Comparison of ENCODE assay signal across 1 cellular context in the genomic region with DNA sequence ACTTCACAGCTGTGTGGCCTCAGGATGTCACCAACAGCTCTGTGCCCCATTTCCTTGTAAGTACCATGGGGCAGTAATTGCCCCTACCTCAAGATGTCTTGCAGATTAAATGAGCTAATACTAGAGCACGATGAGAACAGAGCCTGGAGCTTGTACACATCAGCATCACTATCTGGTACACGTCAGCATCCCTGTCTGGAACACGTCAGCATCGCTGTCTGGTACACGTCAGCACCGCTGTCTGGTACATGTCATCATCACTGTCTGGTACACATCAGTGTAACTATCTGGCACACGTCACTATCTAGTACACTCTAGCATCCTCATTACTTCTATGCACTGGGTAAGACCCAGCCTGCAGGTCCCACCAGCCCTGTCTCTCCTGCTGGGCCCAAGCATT.
A peak's percentile ranks its signal among the peaks of the same experiment; 100 is the strongest.
TF ChIP-seq lines count a peak whose summit lies in the region.

No MANE protein-coding gene starts in this region.

TF ChIP-seq in HepG2, 621 proteins besides CTCF, POLR2A, EP300 and RAD21:
- TF ChIP-seq MXD4 (CRISPR knock-in tag; IDR thresholded peaks at IDR 0.05), result no peak
- peak; percentile 90 for TF ChIP-seq CREB1 (IDR thresholded peaks at IDR 0.05)
- no peak for TF ChIP-seq CREB1 (CRISPR knock-in tag; IDR thresholded peaks at IDR 0.05)
TF ChIP-seq in HepG2: peak in this region for 1.
